Comparison of ENCODE assay signal across 8 cellular contexts in genomic region chr12:19439059-19440018, GRCh38. TPM values are rescaled to one million over a fixed set of nuclear protein-coding genes. Genes with fewer than 3 reads are reported as not detected.
DNase-seq lines count a peak whose midpoint lies in the region; ATAC-seq, FAIRE-seq and TF ChIP-seq lines count a peak whose summit lies in the region.

Gene AEBP2 (plus strand): TSS chr12:19439492. CDS start chr12:19439700, 208 bp downstream.

- DNase-seq in NCI-H146 treated with DMSO at 0.1 percent for 48 hours (lab: John Stamatoyannopoulos, UW; ENCODE audit: unreplicated experiment), result peak; percentile 77
- peak; percentile 94 for DNase-seq in T-helper 22 cell (ENCODE audit: low read depth)
- peak; percentile 89 for DNase-seq in astrocyte (ENCODE audit: low read depth)
- DNase-seq in hepatic stellate cell (ENCODE audit: low spot score), result peak; percentile 95
- DNase-seq in renal cortical epithelial cell (ENCODE audit: low read depth), result peak; percentile 80
- peak; percentile 97 to 98 for DNase-seq in aorta

- H3K27ac ChIP-seq in astrocyte (ENCODE audit: low read depth, low read length), result peak within 1 kb of the TSS; percentile 78
- H3K27ac ChIP-seq in aorta (ENCODE audit: low read depth in 1 of 2, low read length in 2 of 2), result peak within 1 kb of the TSS; percentile 79 to 93

- H3K27me3 ChIP-seq in astrocyte (ENCODE audit: insufficient read depth, low read length), result no peaks in the 10 kb centered on the region
- no peaks in the 10 kb centered on the region for H3K27me3 ChIP-seq in aorta (ENCODE audit: control insufficient read depth in 1 of 2, insufficient read depth in 2 of 2, low read length in 1 of 2)

- H3K4me1 ChIP-seq in astrocyte (ENCODE audit: insufficient read depth, low read length) (no peaks in the 10 kb centered on the region), aorta (ENCODE audit: control insufficient read depth in 1 of 2, insufficient read depth in 2 of 2, low read length in 2 of 2) (no peaks in the 10 kb centered on the region)

- H3K36me3 ChIP-seq in astrocyte (ENCODE audit: insufficient read depth, low read length) (no peaks in the 10 kb centered on the region), aorta (ENCODE audit: control insufficient read depth in 1 of 2, insufficient read depth in 2 of 2, low read length in 1 of 2) (no peaks in the 10 kb centered on the region)

- peaks cover 4% of the 10 kb centered on the region for H3K4me1 Mint-ChIP-seq in astrocyte (ENCODE audit: low read depth, unreplicated experiment)

- intact Hi-C loops in aorta (cut with DNase I), result loop anchor here (10.0 kb wide), 2 partner anchors 205 to 255 kb away; no protein-coding TSS in a partner anchor

- H3K9ac ChIP-seq in astrocyte (ENCODE audit: low read length), result peak within 1 kb of the TSS; percentile 89

- no peak for TF ChIP-seq CTCF in astrocyte (IDR thresholded peaks at IDR 0.05; ENCODE audit: insufficient read depth, low read depth, low read length)

- H3K4me3 ChIP-seq in astrocyte (ENCODE audit: insufficient read depth, low read depth, low read length) (peak within 1 kb of the TSS; percentile 87), aorta (ENCODE audit: low read length in 2 of 2) (peak within 1 kb of the TSS; percentile 43 to 85)

- H3K27me3 Mint-ChIP-seq in astrocyte (ENCODE audit: low read depth, unreplicated experiment), result no peaks in the 10 kb centered on the region

- no peak for FAIRE-seq in astrocyte (lab: Jason Lieb, UNC)

- H3K4me3 Mint-ChIP-seq in astrocyte (ENCODE audit: unreplicated experiment), result peak within 1 kb of the TSS; percentile 97

- H3K9me3 ChIP-seq in astrocyte (ENCODE audit: insufficient read depth, low read depth, low read length) (no peaks in the 10 kb centered on the region), aorta (ENCODE audit: control insufficient read depth, low read length) (no peaks in the 10 kb centered on the region)

- H3K79me2 ChIP-seq in astrocyte (ENCODE audit: insufficient read depth, low read length), result peaks cover 46% of the 10 kb centered on the region

- ATAC-seq in GM18499 (IDR thresholded peaks at IDR 0.05; ENCODE audit: insufficient read depth, unreplicated experiment) (peak; percentile 52), HG02884 (IDR thresholded peaks at IDR 0.05; ENCODE audit: unreplicated experiment) (peak; percentile 68), aorta (ENCODE audit: low FRiP score) (peak; percentile 96)

- peaks cover 33% of the 10 kb centered on the region for H4K20me1 ChIP-seq in astrocyte (ENCODE audit: insufficient read depth, low read length)

- H3K9me3 Mint-ChIP-seq in astrocyte (ENCODE audit: unreplicated experiment), result peaks cover 3% of the 10 kb centered on the region

- H3K27ac Mint-ChIP-seq in astrocyte (ENCODE audit: unreplicated experiment), result peak within 1 kb of the TSS; percentile 97

- peak within 1 kb of the TSS; percentile 85 for H3K4me2 ChIP-seq in astrocyte (ENCODE audit: low read length)

- peak within 1 kb of the TSS; percentile 63 for H2AFZ ChIP-seq in astrocyte (ENCODE audit: low read depth, low read length)

- WGBS in aorta, 2 donors, result 5 to 9% methylated on average over 52 to 102 of the region's 102 CpGs

- peaks cover 1% of the 10 kb centered on the region for H3K36me3 Mint-ChIP-seq in astrocyte (ENCODE audit: low read depth, unreplicated experiment)

RNA-seq across cellular contexts. Expression of gene AEBP2, which starts in this region (rescaled TPM):
- total RNA-seq in astrocyte (39.8 and 41.7 TPM in 2 replicates), renal cortical epithelial cell (21.7 and 61.7 TPM in 2 replicates), aorta (10 to 100 TPM; 74.3 to 89.0 TPM)
- 10 to 100 TPM; 24.8 to 25.3 TPM for polyA plus RNA-seq in aorta

Comparison
In these comparisons a context has a peak if more than half of its experiments do, and no peak if none do; other contexts are left out.
1. Peak in every context shown above with its lines: DNase-seq, ATAC-seq, H3K4me3 ChIP-seq and H3K27ac ChIP-seq.